In genomic region chr19:45817010-45817724, GRCh38 we compare ENCODE assay signal across 8 cellular contexts. TPM values are rescaled to one million over a fixed set of nuclear protein-coding genes. Genes with fewer than 3 reads are reported as not detected.
DNase-seq lines count a peak whose midpoint lies in the region; ATAC-seq and TF ChIP-seq lines count a peak whose summit lies in the region.

No MANE protein-coding gene starts in this region.

- DNase-seq in DMS153 (lab: John Stamatoyannopoulos, UW): peak; percentile 65
- DNase-seq in Jurkat, Clone E6-1 (ENCODE audit: low read depth, low spot score): peak; percentile 93
- peak; percentile 97 for DNase-seq in activated T-cell treated with anti-CD3 and anti-CD28 coated beads, Interleukin-2, amount 50 U/mL, for 24 hours
- DNase-seq in fibroblast of gingiva (ENCODE audit: low read depth): peak; percentile 87
- peak; percentile 93 for DNase-seq in natural killer cell
- peak; percentile 95 for DNase-seq in stimulated activated naive CD4-positive, alpha-beta T cell treated with Interleukin-2 at 50 U/mL for 16 hours (lab: John Stamatoyannopoulos, UW)

- peaks cover 26% of the 10 kb centered on the region for H3K27me3 Mint-ChIP-seq in activated T-cell treated with anti-CD3 and anti-CD28 coated beads, Interleukin-2, amount 50 U/mL, for 24 hours
- peaks cover 0 to 7% of the 10 kb centered on the region in 2 donors for H3K27me3 Mint-ChIP-seq in natural killer cell (ENCODE audit: low read depth in 2 of 2)

- H3K4me1 Mint-ChIP-seq in activated T-cell treated with anti-CD3 and anti-CD28 coated beads, Interleukin-2, amount 50 U/mL, for 24 hours (ENCODE audit: low read depth): peaks cover 5% of the 10 kb centered on the region
- peaks cover 0 to 10% of the 10 kb centered on the region in 2 donors for H3K4me1 Mint-ChIP-seq in natural killer cell

- peaks cover 38% of the 10 kb centered on the region for H3K36me3 Mint-ChIP-seq in activated T-cell treated with anti-CD3 and anti-CD28 coated beads, Interleukin-2, amount 50 U/mL, for 24 hours (ENCODE audit: low read depth)
- H3K36me3 Mint-ChIP-seq in natural killer cell: no peaks in the 10 kb centered on the region

- TF ChIP-seq CTCF in natural killer cell (IDR thresholded peaks at IDR 0.05): peak; percentile 100

- no peak overlapping the region for H3K4me3 Mint-ChIP-seq in activated T-cell treated with anti-CD3 and anti-CD28 coated beads, Interleukin-2, amount 50 U/mL, for 24 hours
- H3K4me3 Mint-ChIP-seq in natural killer cell: peak overlapping the region; percentile 59

- peak overlapping the region; percentile 29 for H3K27ac Mint-ChIP-seq in activated T-cell treated with anti-CD3 and anti-CD28 coated beads, Interleukin-2, amount 50 U/mL, for 24 hours
- peak overlapping the region in 1 of 2 donors; percentile 29 for H3K27ac Mint-ChIP-seq in natural killer cell

- H3K4me3 ChIP-seq in Jurkat, Clone E6-1 (ENCODE audit: low read length): no peak overlapping the region

- ATAC-seq in GM21619 (IDR thresholded peaks at IDR 0.05; ENCODE audit: unreplicated experiment): peak; percentile 72
- ATAC-seq in natural killer cell: peak; percentile 99 to 100 (median 100)

- H3K9me3 Mint-ChIP-seq in activated T-cell treated with anti-CD3 and anti-CD28 coated beads, Interleukin-2, amount 50 U/mL, for 24 hours: no peaks in the 10 kb centered on the region
- no peaks in the 10 kb centered on the region for H3K9me3 Mint-ChIP-seq in natural killer cell

- intact Hi-C loops in natural killer cell (cut with micrococcal nuclease): loop anchor here (1.0 to 5.0 kb wide), 2 partner anchors 66 to 200 kb away; no protein-coding TSS in a partner anchor

TF ChIP-seq in PFSK-1, 5 proteins besides CTCF, POLR2A, EP300 and RAD21:
- no peak for TF ChIP-seq REST (IDR thresholded peaks at IDR 0.05; ENCODE audit: insufficient read depth in 1 of 2, low read depth in 2 of 2, low read length in 2 of 2)
- no peak for TF ChIP-seq FOXP2 (optimal IDR thresholded peaks at IDR 0.05; ENCODE audit: borderline replicate concordance, extremely low read depth, extremely low read length, insufficient read depth)
- peak; percentile 36; the same call in 1 of the 2 replicates for TF ChIP-seq SIN3A (IDR thresholded peaks at IDR 0.05; ENCODE audit: borderline replicate concordance, insufficient read depth, low read length)
- TF ChIP-seq TAF1 (IDR thresholded peaks at IDR 0.05; ENCODE audit: borderline replicate concordance, insufficient read depth, low read length): no peak
- peak; percentile 39; the same call in 1 of the 2 replicates for TF ChIP-seq POLR2AphosphoS5 (IDR thresholded peaks at IDR 0.05; ENCODE audit: low read depth, low read length)

RNA-seq across cellular contexts. Expression of gene RSPH6A, which starts 2.1 kb away (rescaled TPM):
- polyA plus RNA-seq in Jurkat, Clone E6-1 (2012; ENCODE audit: insufficient read depth, insufficient read length): not detected
- not detected for polyA plus RNA-seq in PFSK-1 (2012; ENCODE audit: insufficient read length, low read depth)
- under 1 TPM; 0.18 to 0.63 (median 0.31) TPM for total RNA-seq in natural killer cell

RNA-seq across cellular contexts. Expression of gene DMWD, which starts 24.5 kb away (rescaled TPM):
- polyA plus RNA-seq in Jurkat, Clone E6-1 (2012; ENCODE audit: insufficient read depth, insufficient read length): 13.4 TPM
- polyA plus RNA-seq in PFSK-1 (2012; ENCODE audit: insufficient read length, low read depth): 58.4 TPM
- 10 to 100 TPM; 66.2 to 82.1 (median 66.3) TPM for total RNA-seq in natural killer cell

RNA-seq across cellular contexts. Expression of gene DMPK, which starts 34.9 kb away (rescaled TPM):
- 9.9 TPM for polyA plus RNA-seq in Jurkat, Clone E6-1 (2012; ENCODE audit: insufficient read depth, insufficient read length)
- polyA plus RNA-seq in PFSK-1 (2012; ENCODE audit: insufficient read length, low read depth): 94.7 TPM
- 10 to 100 TPM; 48.1 to 67.5 (median 49.8) TPM for total RNA-seq in natural killer cell

RNA-seq across cellular contexts. Expression of gene SYMPK, which starts 45.8 kb away (rescaled TPM):
- polyA plus RNA-seq in Jurkat, Clone E6-1 (2012; ENCODE audit: insufficient read depth, insufficient read length): 133 TPM
- 85.7 TPM for polyA plus RNA-seq in PFSK-1 (2012; ENCODE audit: insufficient read length, low read depth)
- total RNA-seq in natural killer cell: 10 to 100 TPM; 86.4 to 94.8 (median 86.7) TPM

RNA-seq across cellular contexts. Expression of gene FOXA3, which starts 47.0 kb away (rescaled TPM):
- 1.5 TPM for polyA plus RNA-seq in Jurkat, Clone E6-1 (2012; ENCODE audit: insufficient read depth, insufficient read length)
- polyA plus RNA-seq in PFSK-1 (2012; ENCODE audit: insufficient read length, low read depth): not detected
- not detected for total RNA-seq in natural killer cell
